In the genomic region with DNA sequence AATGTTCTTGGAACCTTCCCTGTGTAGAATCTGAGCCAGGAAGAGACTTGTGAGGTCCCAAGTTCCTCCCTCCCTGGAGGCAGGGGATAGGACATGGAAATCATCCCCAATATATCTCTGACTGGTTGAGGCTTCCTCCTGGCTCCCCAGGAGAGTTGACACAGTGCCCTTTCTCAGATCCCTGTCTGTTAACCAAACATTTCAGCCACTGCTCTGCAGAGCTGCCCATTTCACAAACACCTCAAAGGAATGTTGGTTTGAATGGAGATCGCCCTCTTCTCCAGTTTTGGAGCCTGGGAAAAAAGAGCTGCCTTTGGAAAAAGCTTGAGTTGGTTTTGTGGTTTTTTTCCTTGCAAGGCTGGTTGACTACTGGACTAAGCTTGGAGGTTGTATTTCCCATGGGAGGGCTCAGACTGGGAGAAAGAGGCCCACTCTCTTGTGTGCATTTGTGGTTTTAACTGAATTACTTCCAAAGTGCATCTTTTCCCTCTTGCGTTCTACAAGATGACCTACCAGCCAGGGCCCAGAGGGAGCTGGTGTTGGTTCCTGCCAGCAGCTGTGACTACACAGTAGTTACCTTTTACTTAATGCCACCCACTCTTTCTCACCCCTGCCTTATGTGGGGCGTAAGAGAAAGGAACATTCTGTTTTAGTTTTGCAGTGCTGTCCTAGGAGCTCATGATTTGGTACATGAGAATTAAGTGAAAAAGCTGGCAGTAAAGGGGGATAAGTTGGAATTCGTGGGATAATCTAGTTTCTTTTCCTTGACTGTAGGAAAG, we compare ENCODE assay signal across 12 cellular contexts. TPM values are rescaled to one million over a fixed set of nuclear protein-coding genes. Genes with fewer than 3 reads are reported as not detected.
DNase-seq lines count a peak whose midpoint lies in the region; ATAC-seq and TF ChIP-seq lines count a peak whose summit lies in the region.
"Had no signal": no experiment of that assay in that cellular context is flagged by ENCODE, and none has a peak within 500 bp of the region (broad histone marks: within the 10 kb centered on the region; RNA-seq: fewer than 3 reads in every experiment).

No MANE protein-coding gene starts in this region.

- TF ChIP-seq CTCF in right atrium auricular region (IDR thresholded peaks at IDR 0.05) (no peak), kidney epithelial cell (IDR thresholded peaks at IDR 0.05; ENCODE audit: insufficient read depth, low read length, poor library complexity, severe bottlenecking) (no peak), upper lobe of left lung (IDR thresholded peaks at IDR 0.05) (no peak), mucosa of descending colon (IDR thresholded peaks at IDR 0.05) (no peak)

- 60 to 75% methylated on average over 4 of the region's 4 CpGs for WGBS in upper lobe of left lung, 2 donors

- H3K36me3 ChIP-seq in right atrium auricular region = peaks cover 21% of the 10 kb centered on the region
- peaks cover 10% of the 10 kb centered on the region for H3K36me3 ChIP-seq in adipocyte (ENCODE audit: control insufficient read depth, insufficient read depth, low read length, severe bottlenecking)
- H3K36me3 ChIP-seq in kidney epithelial cell (ENCODE audit: control insufficient read depth, insufficient read depth, low read length) = no peaks in the 10 kb centered on the region
- H3K36me3 ChIP-seq in upper lobe of left lung = peaks cover 0 to 28% (median 3%) of the 10 kb centered on the region in 4 donors
- H3K36me3 ChIP-seq in mucosa of descending colon (ENCODE audit: low read depth) = no peaks in the 10 kb centered on the region
- H3K36me3 ChIP-seq: neural progenitor cell had no signal

- no peak overlapping the region for H3K27ac ChIP-seq in right atrium auricular region
- peak overlapping the region; percentile 9 to 38 (median 26) for H3K27ac ChIP-seq in upper lobe of left lung
- H3K27ac ChIP-seq: neural progenitor cell, VCaP had no signal

- H3K9ac ChIP-seq in adipocyte (ENCODE audit: low read length) = peak overlapping the region; percentile 65
- H3K9ac ChIP-seq: neural progenitor cell had no signal

- H3K27me3 ChIP-seq in right atrium auricular region = no peaks in the 10 kb centered on the region
- no peaks in the 10 kb centered on the region for H3K27me3 ChIP-seq in adipocyte (replicated peaks; ENCODE audit: control insufficient read depth, insufficient read depth, low read length)
- no peaks in the 10 kb centered on the region for H3K27me3 ChIP-seq in kidney epithelial cell (ENCODE audit: control insufficient read depth, insufficient read depth, low read length)
- H3K27me3 ChIP-seq in upper lobe of left lung = no peaks in the 10 kb centered on the region
- H3K27me3 ChIP-seq: neural progenitor cell had no signal

- no peak for DNase-seq in Right ventricle myocardium inferior (ENCODE audit: missing footprints)
- no peak for DNase-seq in right atrium auricular region (ENCODE audit: low spot score)
- DNase-seq in adipocyte (ENCODE audit: low read depth) = peak; percentile 43
- DNase-seq in kidney epithelial cell (ENCODE audit: low read depth) = peak; percentile 54
- no peak for DNase-seq in upper lobe of left lung
- DNase-seq in DMS153 treated with DMSO at 0.1 percent for 48 hours (lab: John Stamatoyannopoulos, UW; ENCODE audit: unreplicated experiment) = no peak
- DNase-seq in mucosa of descending colon = no peak
- no peak for DNase-seq in GOT3 (lab: John Stamatoyannopoulos, UW)
- DNase-seq: amygdala, NCI-H526 had no signal

- ATAC-seq in Right ventricle myocardium inferior (peak; percentile 31), upper lobe of left lung (ENCODE audit: low FRiP score in 2 of 2) (no peak), mucosa of descending colon (no peak)

- H3K4me3 ChIP-seq in right atrium auricular region (no peak overlapping the region), adipocyte (ENCODE audit: low read length) (peak overlapping the region; percentile 32), kidney epithelial cell (ENCODE audit: low read depth, low read length) (no peak overlapping the region), upper lobe of left lung (no peak overlapping the region), mucosa of descending colon (no peak overlapping the region)
- H3K4me3 ChIP-seq: neural progenitor cell had no signal

- no peaks in the 10 kb centered on the region for H3K4me1 ChIP-seq in right atrium auricular region
- peaks cover 60% of the 10 kb centered on the region for H3K4me1 ChIP-seq in adipocyte (ENCODE audit: control insufficient read depth, insufficient read depth, low read length)
- peaks cover 16 to 49% (median 41%) of the 10 kb centered on the region in 4 donors for H3K4me1 ChIP-seq in upper lobe of left lung
- no peaks in the 10 kb centered on the region for H3K4me1 ChIP-seq in mucosa of descending colon (ENCODE audit: low read depth)
- H3K4me1 ChIP-seq: neural progenitor cell had no signal

- H3K9me3 ChIP-seq in right atrium auricular region (no peaks in the 10 kb centered on the region), adipocyte (ENCODE audit: control insufficient read depth, low read length) (no peaks in the 10 kb centered on the region), upper lobe of left lung (no peaks in the 10 kb centered on the region), mucosa of descending colon (no peaks in the 10 kb centered on the region)

- intact Hi-C loops in Right ventricle myocardium inferior (cut with DNase I) = no loop called here
- intact Hi-C loops in mucosa of descending colon (cut with DNase I, micrococcal nuclease) = no loop called here

- no peak for TF ChIP-seq POLR2A in upper lobe of left lung (IDR thresholded peaks at IDR 0.05)

- no peak for TF ChIP-seq EP300 in upper lobe of left lung (IDR thresholded peaks at IDR 0.05)

RNA-seq across cellular contexts. Expression of a gene that starts 45.2 kb away (rescaled TPM):
- total RNA-seq in Right ventricle myocardium inferior = 5.0 TPM
- 1 to 10 TPM; 7.2 to 8.6 TPM for total RNA-seq in right atrium auricular region
- 23.6 and 24.4 TPM in 2 replicates for total RNA-seq in kidney epithelial cell
- 10 to 100 TPM; 20.8 to 63.9 (median 30.1) TPM for total RNA-seq in upper lobe of left lung
- total RNA-seq in mucosa of descending colon = 10 to 100 TPM; 12.0 to 13.3 (median 12.4) TPM

Comparison
In these comparisons a context has a peak if more than half of its experiments do, and no peak if none do; other contexts are left out.
1. DNase-seq: peak in adipocyte (single experiment) and kidney epithelial cell (single experiment); none in Right ventricle myocardium inferior (single experiment), right atrium auricular region (single experiment), upper lobe of left lung (0 of 2), DMS153 treated with DMSO at 0.1 percent for 48 hours (single experiment), mucosa of descending colon (0 of 3) and GOT3 (single experiment).
2. H3K27ac ChIP-seq: peak in upper lobe of left lung (4 of 4); none in right atrium auricular region (0 of 2).